ENCODE assay signal across 27 cellular contexts in the genomic region with DNA sequence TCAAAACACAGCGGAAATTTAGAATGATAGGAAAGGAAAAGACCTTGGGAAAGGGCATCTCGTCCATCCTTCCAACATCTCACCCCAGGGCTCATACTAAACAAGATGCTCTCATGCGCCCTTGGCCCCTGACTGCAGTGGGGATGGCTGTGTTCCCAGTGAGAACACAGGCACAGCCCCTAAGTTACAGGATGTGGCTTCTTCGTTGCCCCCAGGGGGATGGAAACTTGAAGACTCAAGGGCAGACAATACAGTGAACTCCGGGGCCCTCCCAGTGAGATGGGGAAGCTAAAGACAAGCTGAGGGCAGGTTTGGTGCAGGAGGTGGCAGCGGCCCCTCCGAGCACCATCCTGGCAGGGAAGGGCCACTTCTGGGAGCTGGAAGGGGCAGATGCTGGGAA.
"Had no signal": no experiment of that assay in that cellular context is flagged by ENCODE, and none has a peak within 500 bp of the region (broad histone marks: within the 10 kb centered on the region; RNA-seq: fewer than 3 reads in every experiment).

No MANE protein-coding gene starts in this region.

- H3K4me1 ChIP-seq: gastrocnemius medialis had no signal

- H3K36me3 ChIP-seq: colonic mucosa, gastrocnemius medialis, left lung, right atrium auricular region, tibial nerve had no signal

- ATAC-seq: activated CD8-positive, alpha-beta memory T cell treated with anti-CD3 and anti-CD28 coated beads, Interleukin-2, amount 10 ng/mL, durations not matched to agents 7 days and 5 days; activated CD8-positive, alpha-beta T cell treated with anti-CD3 and anti-CD28 coated beads, Interleukin-2, amount 10 ng/mL, durations not matched to agents 7 days and 5 days; body of pancreas; gastrocnemius medialis; left lung; stimulated activated naive B cell treated with anti-CD40 and anti-IgM and Interleukin-4, amounts not matched to agents 10 μg/mL and 1 μg/mL and 100 μg/mL, for 72 hours had no signal

- H3K4me3 Mint-ChIP-seq: activated B cell treated with CpG ODN at 0.5 μM for 24 hours; activated CD8-positive, alpha-beta memory T cell treated with anti-CD3 and anti-CD28 coated beads, Interleukin-2, amount 10 ng/mL, durations not matched to agents 7 days and 5 days; activated CD8-positive, alpha-beta T cell treated with anti-CD3 and anti-CD28 coated beads, Interleukin-2, amount 10 ng/mL, durations not matched to agents 7 days and 5 days; activated naive CD8-positive, alpha-beta T cell; naive B cell; nephron progenitor cell; stimulated activated naive B cell treated with anti-CD40 and anti-IgM and Interleukin-4, amounts not matched to agents 10 μg/mL and 1 μg/mL and 100 μg/mL, for 72 hours; T-helper 2 cell treated with Interferon-gamma antibody and Interleukin-4, amounts not matched to agents 5 μg/mL and 100 μg/mL, for 36 hours had no signal

- FAIRE-seq: islet of Langerhans had no signal

- H3K9me3 ChIP-seq: body of pancreas, colonic mucosa, gastrocnemius medialis, left lung had no signal

- H3K4me1 Mint-ChIP-seq: naive B cell had no signal

- H3K27me3 ChIP-seq: body of pancreas, colonic mucosa, gastrocnemius medialis, left lung, right atrium auricular region, tibial nerve had no signal

- H3K9me3 Mint-ChIP-seq: activated B cell treated with CpG ODN at 0.5 μM for 24 hours; activated T-helper 2 cell treated with anti-CD3 and anti-CD28 coated beads, Interferon-gamma antibody, Interleukin-2, Interleukin-4, amounts not matched to agents 10 μg/mL and 5 μg/mL and 100 μg/mL, durations not matched to agents 14 hours and 24 hours and 36 hours; T-helper 2 cell treated with Interferon-gamma antibody and Interleukin-4, amounts not matched to agents 5 μg/mL and 100 μg/mL, for 36 hours had no signal

- H3K27ac ChIP-seq: body of pancreas, colonic mucosa, dorsolateral prefrontal cortex, gastrocnemius medialis, right atrium auricular region, tibial nerve had no signal

- H3K27ac Mint-ChIP-seq: activated B cell treated with CpG ODN at 0.5 μM for 24 hours; activated CD8-positive, alpha-beta memory T cell treated with anti-CD3 and anti-CD28 coated beads, Interleukin-2, amount 10 ng/mL, durations not matched to agents 7 days and 5 days; activated CD8-positive, alpha-beta T cell treated with anti-CD3 and anti-CD28 coated beads, Interleukin-2, amount 10 ng/mL, durations not matched to agents 7 days and 5 days; activated naive CD8-positive, alpha-beta T cell; activated T-helper 2 cell treated with anti-CD3 and anti-CD28 coated beads, Interferon-gamma antibody, Interleukin-2, Interleukin-4, amounts not matched to agents 10 μg/mL and 5 μg/mL and 100 μg/mL, durations not matched to agents 14 hours and 24 hours and 36 hours; naive B cell; nephron progenitor cell; stimulated activated naive B cell treated with anti-CD40 and anti-IgM and Interleukin-4, amounts not matched to agents 10 μg/mL and 1 μg/mL and 100 μg/mL, for 72 hours; T-helper 2 cell treated with Interferon-gamma antibody and Interleukin-4, amounts not matched to agents 5 μg/mL and 100 μg/mL, for 36 hours had no signal

- H3K36me3 Mint-ChIP-seq: activated CD8-positive, alpha-beta memory T cell treated with anti-CD3 and anti-CD28 coated beads, Interleukin-2, amount 10 ng/mL, durations not matched to agents 7 days and 5 days; activated naive CD8-positive, alpha-beta T cell; naive B cell; stimulated activated naive B cell treated with anti-CD40 and anti-IgM and Interleukin-4, amounts not matched to agents 10 μg/mL and 1 μg/mL and 100 μg/mL, for 72 hours had no signal

- H3K4me3 ChIP-seq: body of pancreas, colonic mucosa, dorsolateral prefrontal cortex, gastrocnemius medialis, left lung, lung, right atrium auricular region, tibial nerve had no signal

- DNase-seq: activated B cell treated with CpG ODN at 0.5 μM for 24 hours; activated CD4-positive, alpha-beta T cell treated with anti-CD3 and anti-CD28 coated beads, Interleukin-2, amount 50 U/mL, for 1 hour; activated CD8-positive, alpha-beta memory T cell treated with anti-CD3 and anti-CD28 coated beads, Interleukin-2, amount 10 ng/mL, durations not matched to agents 7 days and 5 days; activated CD8-positive, alpha-beta T cell treated with anti-CD3 and anti-CD28 coated beads, Interleukin-2, amount 10 ng/mL, durations not matched to agents 7 days and 5 days; activated naive CD4-positive, alpha-beta T cell treated with Interleukin-2 at 50 U/mL for 16 hours; activated T-cell treated with anti-CD3 and anti-CD28 coated beads, Interleukin-2, amount 50 U/mL, for 48 hours; aorta; body of pancreas; colonic mucosa; dorsolateral prefrontal cortex; effector memory CD4-positive, alpha-beta T cell; erythroblast; gastrocnemius medialis; glutamatergic neuron; left lung; naive B cell; nephron progenitor cell; stimulated activated CD4-positive, alpha-beta T cell treated with anti-CD3 and anti-CD28 coated beads, Interleukin-15, amount 100 ng/mL, for 24 hours; stimulated activated CD4-positive, alpha-beta T cell treated with anti-CD3 and anti-CD28 coated beads, Interleukin-2, amount 100 ng/mL, for 24 hours; stimulated activated naive B cell treated with anti-CD40 and anti-IgM and Interleukin-4, amounts not matched to agents 10 μg/mL and 1 μg/mL and 100 μg/mL, for 72 hours had no signal
